Comparison of ENCODE assay signal across 26 cellular contexts in genomic region chr15:69302929-69303328, GRCh38. TPM values are rescaled to one million over a fixed set of nuclear protein-coding genes. Genes with fewer than 3 reads are reported as not detected.
"Had no signal": no experiment of that assay in that cellular context is flagged by ENCODE, and none has a peak within 500 bp of the region (broad histone marks: within the 10 kb centered on the region; RNA-seq: fewer than 3 reads in every experiment).

No MANE protein-coding gene starts in this region.

- H3K9me3 ChIP-seq: colonic mucosa, esophagus muscularis mucosa, gastrocnemius medialis, stomach, suprapubic skin, tibial nerve, uterus had no signal

- H3K27me3 ChIP-seq: colonic mucosa had no signal

- H3K4me1 ChIP-seq: colonic mucosa, gastrocnemius medialis had no signal

- H3K36me3 Mint-ChIP-seq: activated CD8-positive, alpha-beta memory T cell treated with anti-CD3 and anti-CD28 coated beads, Interleukin-2, amount 10 ng/mL, durations not matched to agents 7 days and 5 days; activated naive CD4-positive, alpha-beta T cell treated with anti-CD3 and anti-CD28 coated beads, Interleukin-2, amount 50 U/mL, for 72 hours; stimulated activated effector memory CD8-positive, alpha-beta T cell treated with anti-CD3 and anti-CD28 coated beads, Interleukin-12 subunit alpha, Interleukin-12 subunit beta, amount 100 ng/mL, for 72 hours had no signal

- DNase-seq: activated CD4-positive, alpha-beta T cell treated with anti-CD3 and anti-CD28 coated beads, Interleukin-2, amount 10 ng/mL, durations not matched to agents 7 days and 5 days; activated CD4-positive, CD25-positive, alpha-beta regulatory T cell treated with anti-CD3 and anti-CD28 coated beads, Interleukin-2, amount 50 U/mL, for 72 hours; activated CD8-positive, alpha-beta memory T cell treated with anti-CD3 and anti-CD28 coated beads, Interleukin-2, amount 10 ng/mL, durations not matched to agents 7 days and 5 days; activated CD8-positive, alpha-beta T cell treated with anti-CD3 and anti-CD28 coated beads for 36 hours; activated gamma-delta T cell treated with Interleukin-2 at 50 U/mL for 16 hours; colonic mucosa; dorsolateral prefrontal cortex; gastrocnemius medialis; hippocampal formation; left ventricle myocardium superior; mammary epithelial cell; small intestine; stimulated activated CD4-positive, alpha-beta T cell treated with anti-CD3 and anti-CD28 coated beads, Interleukin-2, amount 100 ng/mL, for 24 hours; stomach; uterus; WERI-Rb-1 had no signal

- H3K27ac Mint-ChIP-seq: activated CD4-positive, alpha-beta T cell treated with anti-CD3 and anti-CD28 coated beads, Interleukin-2, amount 10 ng/mL, durations not matched to agents 7 days and 5 days; activated CD8-positive, alpha-beta memory T cell treated with anti-CD3 and anti-CD28 coated beads, Interleukin-2, amount 10 ng/mL, durations not matched to agents 7 days and 5 days; activated CD8-positive, alpha-beta T cell treated with anti-CD3 and anti-CD28 coated beads for 36 hours; activated naive CD4-positive, alpha-beta T cell treated with anti-CD3 and anti-CD28 coated beads, Interleukin-2, amount 50 U/mL, for 72 hours; activated T-helper 1 cell treated with anti-CD3 and anti-CD28 coated beads, Interleukin-12 subunit alpha, Interleukin-12 subunit beta, Interleukin-2, Interleukin-4 antibody, amounts not matched to agents 30 ng/mL and 10 ng/mL and 1 ng/mL, durations not matched to agents 14 hours and 24 hours and 36 hours; stimulated activated effector memory CD8-positive, alpha-beta T cell treated with anti-CD3 and anti-CD28 coated beads, Interleukin-12 subunit alpha, Interleukin-12 subunit beta, amount 100 ng/mL, for 72 hours; T-helper 2 cell treated with Interferon-gamma antibody and Interleukin-4, amounts not matched to agents 5 μg/mL and 100 μg/mL, for 36 hours had no signal

- H3K9me3 Mint-ChIP-seq: activated CD4-positive, alpha-beta T cell treated with anti-CD3 and anti-CD28 coated beads, Interleukin-2, amount 10 ng/mL, durations not matched to agents 7 days and 5 days; activated CD8-positive, alpha-beta T cell treated with anti-CD3 and anti-CD28 coated beads for 36 hours; activated naive CD4-positive, alpha-beta T cell treated with anti-CD3 and anti-CD28 coated beads, Interleukin-2, amount 50 U/mL, for 72 hours; activated T-helper 1 cell treated with anti-CD3 and anti-CD28 coated beads, Interleukin-12 subunit alpha, Interleukin-12 subunit beta, Interleukin-2, Interleukin-4 antibody, amounts not matched to agents 30 ng/mL and 10 ng/mL and 1 ng/mL, durations not matched to agents 14 hours and 24 hours and 36 hours; stimulated activated effector memory CD8-positive, alpha-beta T cell treated with anti-CD3 and anti-CD28 coated beads, Interleukin-12 subunit alpha, Interleukin-12 subunit beta, amount 100 ng/mL, for 72 hours; T-helper 2 cell treated with Interferon-gamma antibody and Interleukin-4, amounts not matched to agents 5 μg/mL and 100 μg/mL, for 36 hours had no signal

- H3K27ac ChIP-seq: dorsolateral prefrontal cortex, esophagus muscularis mucosa, gastrocnemius medialis, suprapubic skin, tibial nerve, uterus, WERI-Rb-1 had no signal

- H3K4me3 ChIP-seq: colonic mucosa, dorsolateral prefrontal cortex, esophagus muscularis mucosa, gastrocnemius medialis, stomach, suprapubic skin, tibial nerve, uterus had no signal

- H3K4me3 Mint-ChIP-seq: activated CD4-positive, alpha-beta T cell treated with anti-CD3 and anti-CD28 coated beads, Interleukin-2, amount 10 ng/mL, durations not matched to agents 7 days and 5 days; activated CD8-positive, alpha-beta memory T cell treated with anti-CD3 and anti-CD28 coated beads, Interleukin-2, amount 10 ng/mL, durations not matched to agents 7 days and 5 days; activated CD8-positive, alpha-beta T cell treated with anti-CD3 and anti-CD28 coated beads for 36 hours; activated T-helper 1 cell treated with anti-CD3 and anti-CD28 coated beads, Interleukin-12 subunit alpha, Interleukin-12 subunit beta, Interleukin-2, Interleukin-4 antibody, amounts not matched to agents 30 ng/mL and 10 ng/mL and 1 ng/mL, durations not matched to agents 14 hours and 24 hours and 36 hours; stimulated activated effector memory CD8-positive, alpha-beta T cell treated with anti-CD3 and anti-CD28 coated beads, Interleukin-12 subunit alpha, Interleukin-12 subunit beta, amount 100 ng/mL, for 72 hours; T-helper 2 cell treated with Interferon-gamma antibody and Interleukin-4, amounts not matched to agents 5 μg/mL and 100 μg/mL, for 36 hours had no signal

- H3K36me3 ChIP-seq: colonic mucosa, esophagus muscularis mucosa, gastrocnemius medialis, stomach, suprapubic skin, tibial nerve, uterus, WERI-Rb-1 had no signal

- FAIRE-seq: astrocyte, small intestine had no signal

- ATAC-seq: activated CD8-positive, alpha-beta memory T cell treated with anti-CD3 and anti-CD28 coated beads, Interleukin-2, amount 10 ng/mL, durations not matched to agents 7 days and 5 days; activated CD8-positive, alpha-beta T cell treated with anti-CD3 and anti-CD28 coated beads for 36 hours; activated naive CD4-positive, alpha-beta T cell treated with anti-CD3 and anti-CD28 coated beads, Interleukin-2, amount 50 U/mL, for 72 hours; gastrocnemius medialis; left ventricle myocardium superior; sciatic nerve; stimulated activated effector memory CD8-positive, alpha-beta T cell treated with anti-CD3 and anti-CD28 coated beads, Interleukin-12 subunit alpha, Interleukin-12 subunit beta, amount 100 ng/mL, for 72 hours had no signal

- H3K4me1 Mint-ChIP-seq: activated CD4-positive, alpha-beta T cell treated with anti-CD3 and anti-CD28 coated beads, Interleukin-2, amount 10 ng/mL, durations not matched to agents 7 days and 5 days; activated CD8-positive, alpha-beta memory T cell treated with anti-CD3 and anti-CD28 coated beads, Interleukin-2, amount 10 ng/mL, durations not matched to agents 7 days and 5 days had no signal

RNA-seq across cellular contexts. Expression of gene PAQR5, which starts 4.2 kb away (rescaled TPM):
- total RNA-seq: activated CD4-positive, alpha-beta T cell treated with anti-CD3 and anti-CD28 coated beads, Interleukin-2, amount 10 ng/mL, durations not matched to agents 7 days and 5 days; activated CD8-positive, alpha-beta memory T cell treated with anti-CD3 and anti-CD28 coated beads, Interleukin-2, amount 10 ng/mL, durations not matched to agents 7 days and 5 days; activated T-helper 1 cell treated with anti-CD3 and anti-CD28 coated beads, Interleukin-12 subunit alpha, Interleukin-12 subunit beta, Interleukin-2, Interleukin-4 antibody, amounts not matched to agents 30 ng/mL and 10 ng/mL and 1 ng/mL, durations not matched to agents 14 hours and 24 hours and 36 hours had no signal
- polyA plus RNA-seq: neural cell had no signal
